Comparison of ENCODE assay signal across 20 cellular contexts in the genomic region with DNA sequence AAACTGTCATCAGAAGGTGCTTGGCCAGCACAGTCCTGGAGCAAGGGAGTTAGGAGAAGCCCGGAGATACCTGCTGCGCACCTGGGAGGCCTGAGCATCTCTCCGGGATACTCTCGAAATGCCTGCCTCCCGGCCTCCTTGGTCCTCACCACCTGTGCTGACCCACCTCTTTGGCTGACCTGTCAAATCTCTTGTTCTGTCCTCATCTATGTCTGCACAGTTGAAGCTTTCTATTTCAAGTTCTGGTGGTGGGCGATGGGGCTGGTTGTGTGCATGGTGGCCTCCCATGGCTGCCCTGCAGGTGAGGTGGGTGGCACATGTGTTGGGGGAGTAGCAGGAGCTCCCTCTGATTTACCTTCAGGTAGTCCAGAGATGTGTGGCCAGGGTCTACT. TPM values are rescaled to one million over a fixed set of nuclear protein-coding genes. Genes with fewer than 3 reads are reported as not detected.
DNase-seq lines count a peak whose midpoint lies in the region; ATAC-seq, FAIRE-seq and TF ChIP-seq lines count a peak whose summit lies in the region.
"Had no signal": no experiment of that assay in that cellular context is flagged by ENCODE, and none has a peak within 500 bp of the region (broad histone marks: within the 10 kb centered on the region; RNA-seq: fewer than 3 reads in every experiment).

No MANE protein-coding gene starts in this region.

- FAIRE-seq in pancreas (lab: Jason Lieb, UNC) = no peak
- FAIRE-seq: GM18507, islet of Langerhans had no signal

- 89 to 96% methylated on average over 6 of the region's 6 CpGs for WGBS in pancreas, 2 donors

- H3K4me3 Mint-ChIP-seq in chondrocyte (ENCODE audit: unreplicated experiment) (no peak overlapping the region), osteocyte (ENCODE audit: unreplicated experiment) (no peak overlapping the region)
- H3K4me3 Mint-ChIP-seq: activated T-cell treated with anti-CD3 and anti-CD28 coated beads, Interleukin-2, amount 50 U/mL, for 4 hours had no signal

- H4K20me1 ChIP-seq in BLaER1 treated with 17β-estradiol and CSF1 and Interleukin-3, amounts not matched to agents 10 nM and 100 nM = no peaks in the 10 kb centered on the region
- H4K20me1 ChIP-seq: BLaER1 had no signal

- H3K9ac ChIP-seq in BLaER1 treated with 17β-estradiol and CSF1 and Interleukin-3, amounts not matched to agents 10 nM and 100 nM = peak overlapping the region in 3 of 11 experiments; percentile 59 to 75 (median 72); a peak in 5 of 22 replicates
- H3K9ac ChIP-seq: BLaER1 had no signal

- DNase-seq in Panc1 (ENCODE audit: low read depth, low spot score) (no peak), chondrocyte (ENCODE audit: low spot score) (no peak), osteocyte (ENCODE audit: extremely low spot score, unreplicated experiment) (no peak), C1 segment of cervical spinal cord (lab: John Stamatoyannopoulos, UW) (no peak), pancreas (no peak), D341Med (ENCODE audit: low spot score) (no peak)
- DNase-seq: activated CD4-positive, alpha-beta T cell treated with anti-CD3 and anti-CD28 coated beads for 1 hour; activated naive CD4-positive, alpha-beta T cell treated with Interleukin-2 at 50 U/mL for 16 hours; activated T-cell treated with anti-CD3 and anti-CD28 coated beads, Interleukin-2, amount 50 U/mL, for 4 hours; central memory CD4-positive, alpha-beta T cell; MM.1S; NCI-H1436 treated with DMSO at 0.1 percent for 48 hours; stimulated activated CD8-positive, alpha-beta memory T cell treated with anti-CD3 and anti-CD28 coated beads, Interleukin-4, amount 100 ng/mL, for 48 hours had no signal

- ATAC-seq in Panc1 = no peak
- ATAC-seq in GM19035 (IDR thresholded peaks at IDR 0.05; ENCODE audit: unreplicated experiment) = no peak
- no peak for ATAC-seq in pancreas
- ATAC-seq: activated T-cell treated with anti-CD3 and anti-CD28 coated beads, Interleukin-2, amount 50 U/mL, for 4 hours; gastrocnemius medialis had no signal

- in situ Hi-C loops in Panc1 (cut with HindIII; ENCODE audit: low pct_unique_long_range_greater_than_20kb, low sequenced_read_pairs) = no loop called here

- peaks cover 0 to 88% (median 22%) of the 10 kb centered on the region in 10 experiments; a peak in 16 of 20 replicates for H3K4me1 ChIP-seq in BLaER1 treated with 17β-estradiol and CSF1 and Interleukin-3, amounts not matched to agents 10 nM and 100 nM
- H3K4me1 ChIP-seq in Panc1 (ENCODE audit: control insufficient read depth, insufficient read depth, low read length) (peaks cover 32% of the 10 kb centered on the region), pancreas (peaks cover 0 to 12% (median 0%) of the 10 kb centered on the region in 3 donors)
- H3K4me1 ChIP-seq: BLaER1, gastrocnemius medialis had no signal

- peak overlapping the region in 8 of 11 experiments; percentile 4 to 75 (median 54); a peak in 11 of 22 replicates for H3K4me2 ChIP-seq in BLaER1 treated with 17β-estradiol and CSF1 and Interleukin-3, amounts not matched to agents 10 nM and 100 nM
- H3K4me2 ChIP-seq: BLaER1 had no signal

- H3K9me3 Mint-ChIP-seq in chondrocyte (ENCODE audit: low read depth) (no peaks in the 10 kb centered on the region), osteocyte (ENCODE audit: unreplicated experiment) (no peaks in the 10 kb centered on the region)
- H3K9me3 Mint-ChIP-seq: activated T-cell treated with anti-CD3 and anti-CD28 coated beads, Interleukin-2, amount 50 U/mL, for 4 hours had no signal

- BruUV-seq in Panc1 (replicated peaks; lab: Mats Ljungman, UMichigan) = no TSS peak

- intact Hi-C loops in Panc1 (cut with micrococcal nuclease; ENCODE audit: unreplicated experiment) (loop anchor here (5.0 kb wide), 1 partner anchor 112 kb away; no protein-coding TSS in a partner anchor), pancreas (cut with DNase I) (loop anchor here in 1 of 3 donors (10.0 kb wide), 1 partner anchor 140 kb away; a partner anchor contains a TSS)

- no peaks in the 10 kb centered on the region for H3K27me3 ChIP-seq in BLaER1 treated with 17β-estradiol and CSF1 and Interleukin-3, amounts not matched to agents 10 nM and 100 nM
- H3K27me3 ChIP-seq in Panc1 (ENCODE audit: control insufficient read depth, insufficient read depth, low read length) = no peaks in the 10 kb centered on the region
- H3K27me3 ChIP-seq in pancreas = no peaks in the 10 kb centered on the region
- H3K27me3 ChIP-seq: BLaER1, gastrocnemius medialis had no signal

- no peaks in the 10 kb centered on the region for H3K36me3 ChIP-seq in BLaER1 treated with 17β-estradiol and CSF1 and Interleukin-3, amounts not matched to agents 10 nM and 100 nM
- no peaks in the 10 kb centered on the region for H3K36me3 ChIP-seq in Panc1 (ENCODE audit: control insufficient read depth, insufficient read depth, low read length)
- no peaks in the 10 kb centered on the region for H3K36me3 ChIP-seq in pancreas
- H3K36me3 ChIP-seq: BLaER1, gastrocnemius medialis had no signal

- H3K4me1 Mint-ChIP-seq in chondrocyte (ENCODE audit: low read depth) (peaks cover 78% of the 10 kb centered on the region), osteocyte (ENCODE audit: unreplicated experiment) (peaks cover 65% of the 10 kb centered on the region)

- H3K4me3 ChIP-seq in BLaER1 treated with 17β-estradiol and CSF1 and Interleukin-3, amounts not matched to agents 10 nM and 100 nM = no peak overlapping the region
- no peak overlapping the region for H3K4me3 ChIP-seq in Panc1 (ENCODE audit: low read depth in 2 of 2, low read length in 2 of 2)
- no peak overlapping the region for H3K4me3 ChIP-seq in pancreas
- H3K4me3 ChIP-seq: BLaER1, gastrocnemius medialis, mucosa of descending colon had no signal

- peak overlapping the region in 6 of 11 experiments; percentile 11 to 91 (median 69); a peak in 10 of 22 replicates for H3K27ac ChIP-seq in BLaER1 treated with 17β-estradiol and CSF1 and Interleukin-3, amounts not matched to agents 10 nM and 100 nM
- H3K27ac ChIP-seq in Panc1 (ENCODE audit: low read length) = peak overlapping the region; percentile 62; the same call in 1 of the 2 replicates
- H3K27ac ChIP-seq in pancreas = no peak overlapping the region
- H3K27ac ChIP-seq: BLaER1, gastrocnemius medialis had no signal

- H3K36me3 Mint-ChIP-seq in chondrocyte (ENCODE audit: low read depth) (no peaks in the 10 kb centered on the region), osteocyte (ENCODE audit: unreplicated experiment) (no peaks in the 10 kb centered on the region)

- H3K27ac Mint-ChIP-seq in chondrocyte (ENCODE audit: unreplicated experiment) (peak overlapping the region; percentile 93), osteocyte (ENCODE audit: unreplicated experiment) (peak overlapping the region; percentile 80)

- H3K27me3 Mint-ChIP-seq in chondrocyte (ENCODE audit: low read depth) (no peaks in the 10 kb centered on the region), osteocyte (ENCODE audit: unreplicated experiment) (no peaks in the 10 kb centered on the region)

- TF ChIP-seq CTCF in Panc1 (IDR thresholded peaks at IDR 0.05) = no peak
- TF ChIP-seq CTCF in chondrocyte (IDR thresholded peaks at IDR 0.05) = no peak
- TF ChIP-seq CTCF in osteocyte (IDR thresholded peaks at IDR 0.05) = no peak
- TF ChIP-seq CTCF in pancreas (IDR thresholded peaks at IDR 0.05) = no peak

- H3K9me3 ChIP-seq in BLaER1 treated with 17β-estradiol and CSF1 and Interleukin-3, amounts not matched to agents 10 nM and 100 nM (replicated peaks in 1 of 11) = no peaks in the 10 kb centered on the region
- H3K9me3 ChIP-seq in Panc1 (ENCODE audit: control insufficient read depth, insufficient read depth, low read depth, low read length) = no peaks in the 10 kb centered on the region
- H3K9me3 ChIP-seq in pancreas = no peaks in the 10 kb centered on the region
- H3K9me3 ChIP-seq: BLaER1, gastrocnemius medialis, mucosa of descending colon had no signal

- POLR2A ChIA-PET in Panc1 (lab: Charles Lee) = interaction anchor here (1.0 kb wide), 1 partner anchor 123 kb away, joined by 6 read pairs; no protein-coding TSS in a partner anchor

- CTCF ChIA-PET in Panc1 (lab: Charles Lee) = no interaction called here

RNA-seq across cellular contexts. Expression of a gene that starts 52.5 kb away (rescaled TPM):
- total RNA-seq in Panc1 (2021; ENCODE audit: unreplicated experiment) (72.4 TPM), chondrocyte (48.6 to 55.0 TPM (median 50.1 TPM) in 3 replicates), osteocyte (55.9 and 57.8 TPM in 2 replicates), pancreas (10 to 100 TPM; 23.8 to 35.7 (median 33.4) TPM)
- 84.3 TPM for polyA plus RNA-seq in Panc1 (2012; ENCODE audit: insufficient read length)
- polyA plus RNA-seq in pancreas = 10 to 100 TPM; 93.0 to 97.0 TPM

Comparison
In these comparisons a context has a peak if more than half of its experiments do, and no peak if none do; other contexts are left out.
1. H3K27ac ChIP-seq: peak in BLaER1 treated with 17β-estradiol and CSF1 and Interleukin-3, amounts not matched to agents 10 nM and 100 nM (6 of 11) and Panc1 (single experiment); none in pancreas (0 of 4).